16 cellular contexts compared by ENCODE assay signal in the genomic region with DNA sequence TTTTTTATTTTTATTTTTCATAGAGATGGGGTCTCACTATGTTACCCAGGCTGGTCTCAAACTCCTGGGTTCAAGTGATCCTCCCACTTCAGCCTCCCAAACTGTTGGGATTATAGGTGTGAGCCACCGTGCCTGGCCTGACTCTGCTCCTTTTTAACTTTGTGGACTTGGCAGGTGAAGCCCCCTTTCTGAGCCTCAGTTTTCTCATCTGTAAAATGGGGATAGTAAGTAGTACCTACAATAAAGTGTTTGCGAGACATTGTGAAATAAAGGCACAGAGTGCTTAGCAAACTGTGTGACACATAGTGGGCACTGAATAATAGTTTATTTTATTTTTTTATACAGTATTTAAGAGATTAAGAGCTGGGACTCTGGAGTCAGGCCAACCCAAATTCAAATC.
"Had no signal": no experiment of that assay in that cellular context is flagged by ENCODE, and none has a peak within 500 bp of the region (broad histone marks: within the 10 kb centered on the region; RNA-seq: fewer than 3 reads in every experiment).

No MANE protein-coding gene starts in this region.

- H3K9me3 ChIP-seq: Peyer's patch, SJCRH30 had no signal

- H3K9ac ChIP-seq: KMS-11 had no signal

- DNase-seq: IMR-90, MM.1S, NCI-H1417, NCI-H1436 treated with DMSO at 0.1 percent for 48 hours, NCI-H1694, NCI-H187 treated with DMSO at 0.1 percent for 48 hours, NCI-H2107, NCI-H2227 treated with DMSO at 0.1 percent for 48 hours, NCI-H524, Peyer's patch, SHP77 treated with DMSO at 0.1 percent for 48 hours, SJCRH30 had no signal

- ATAC-seq: PC-3, Right ventricle myocardium inferior, SK-N-SH treated with all-trans-retinoic acid at 6 μM for 48 hours had no signal

- H3K36me3 ChIP-seq: Peyer's patch, SJCRH30 had no signal

- H3K4me3 ChIP-seq: Peyer's patch, SJCRH30 had no signal

- H3K27ac ChIP-seq: KMS-11, SJCRH30 had no signal

- H3K27me3 ChIP-seq: Peyer's patch, SJCRH30 had no signal

- H3K4me2 ChIP-seq: KMS-11 had no signal
